In genomic region chr5:157245477-157245876, GRCh38 we compare ENCODE assay signal across 14 cellular contexts. TPM values are rescaled to one million over a fixed set of nuclear protein-coding genes. Genes with fewer than 3 reads are reported as not detected.
DNase-seq lines count a peak whose midpoint lies in the region; ATAC-seq and TF ChIP-seq lines count a peak whose summit lies in the region.
"Had no signal": no experiment of that assay in that cellular context is flagged by ENCODE, and none has a peak within 500 bp of the region (broad histone marks: within the 10 kb centered on the region; RNA-seq: fewer than 3 reads in every experiment).

No MANE protein-coding gene starts in this region.

- H3K4me3 ChIP-seq in mammary epithelial cell (replicated peaks in 1 of 3; ENCODE audit: insufficient read depth in 1 of 3, low read depth in 2 of 3, low read length in 3 of 3): no peak overlapping the region
- H3K4me3 ChIP-seq in RWPE2 (ENCODE audit: severe bottlenecking): no peak overlapping the region
- H3K4me3 ChIP-seq in epithelial cell of esophagus (ENCODE audit: low read length): no peak overlapping the region
- no peak overlapping the region for H3K4me3 ChIP-seq in thyroid gland (replicated peaks in 1 of 3)
- H3K4me3 ChIP-seq: cardiac muscle cell, left ventricle myocardium inferior, uterus had no signal

- no peak for TF ChIP-seq POLR2A in thyroid gland (IDR thresholded peaks at IDR 0.05)

- no peak overlapping the region for H3K4me3 Mint-ChIP-seq in MCF 10A (ENCODE audit: unreplicated experiment)
- peak overlapping the region; percentile 29 to 47 for H3K4me3 Mint-ChIP-seq in stimulated activated naive CD8-positive, alpha-beta T cell treated with anti-CD3 and anti-CD28 coated beads, Interleukin-15, amount 100 ng/mL, for 72 hours

- H3K9ac ChIP-seq in mammary epithelial cell (ENCODE audit: insufficient read depth, low read length): no peak overlapping the region

- no peaks in the 10 kb centered on the region for H3K79me2 ChIP-seq in mammary epithelial cell (ENCODE audit: insufficient read depth, low read length)

- no peak overlapping the region for H3K4me2 ChIP-seq in mammary epithelial cell (ENCODE audit: insufficient read depth, low read depth, low read length)

- peak; percentile 47 for DNase-seq in MCF 10A (ENCODE audit: unreplicated experiment)
- DNase-seq in mammary epithelial cell: no peak
- no peak for DNase-seq in RWPE2 (ENCODE audit: low spot score)
- DNase-seq in epithelial cell of esophagus (ENCODE audit: low read depth): peak; percentile 51
- no peak for DNase-seq in stimulated activated naive CD8-positive, alpha-beta T cell treated with anti-CD3 and anti-CD28 coated beads, Interleukin-15, amount 100 ng/mL, for 72 hours
- no peak for DNase-seq in NK-92 treated with Interleukin-12 subunit alpha and Interleukin-12 subunit beta, amount 100 ng/mL, for 24 hours (lab: John Stamatoyannopoulos, UW)
- no peak for DNase-seq in thyroid gland
- DNase-seq: activated CD4-positive, alpha-beta T cell treated with anti-CD3 and anti-CD28 coated beads, Interleukin-2, amount 50 U/mL, for 4 hours; C1 segment of cervical spinal cord; left ventricle myocardium inferior; NCI-H2171; uterus had no signal

- ATAC-seq in RWPE2 (ENCODE audit: low read depth) (peak; percentile 58; the same call in 1 of the 3 replicates), GM21786 (IDR thresholded peaks at IDR 0.05; ENCODE audit: unreplicated experiment) (no peak)
- ATAC-seq in stimulated activated naive CD8-positive, alpha-beta T cell treated with anti-CD3 and anti-CD28 coated beads, Interleukin-15, amount 100 ng/mL, for 72 hours: no peak

- no peaks in the 10 kb centered on the region for H3K9me3 ChIP-seq in mammary epithelial cell (replicated peaks; ENCODE audit: insufficient read depth, low read length)
- no peaks in the 10 kb centered on the region for H3K9me3 ChIP-seq in RWPE2 (ENCODE audit: severe bottlenecking)
- no peaks in the 10 kb centered on the region for H3K9me3 ChIP-seq in thyroid gland
- H3K9me3 ChIP-seq: left ventricle myocardium inferior, uterus had no signal

- BruUV-seq in MCF 10A (replicated peaks; lab: Mats Ljungman, UMichigan): no TSS peak
- no TSS peak for BruUV-seq in mammary epithelial cell (replicated peaks; lab: Mats Ljungman, UMichigan)

- H3K9me3 Mint-ChIP-seq in MCF 10A (ENCODE audit: unreplicated experiment): no peaks in the 10 kb centered on the region
- no peaks in the 10 kb centered on the region for H3K9me3 Mint-ChIP-seq in stimulated activated naive CD8-positive, alpha-beta T cell treated with anti-CD3 and anti-CD28 coated beads, Interleukin-15, amount 100 ng/mL, for 72 hours

- WGBS in mammary epithelial cell (ENCODE audit: low coverage, missing lambda C conversion rate): 59% methylated on average over 3 of the region's 4 CpGs
- WGBS in thyroid gland, 2 donors: 66 to 76% methylated on average over 4 of the region's 4 CpGs

- H3K27ac ChIP-seq in mammary epithelial cell (ENCODE audit: insufficient read depth, low read depth, low read length): no peak overlapping the region
- no peak overlapping the region for H3K27ac ChIP-seq in RWPE2 (ENCODE audit: poor library complexity, severe bottlenecking)
- H3K27ac ChIP-seq in thyroid gland: no peak overlapping the region
- H3K27ac ChIP-seq: cardiac muscle cell, left ventricle myocardium inferior, uterus had no signal

- H3K27me3 ChIP-seq in mammary epithelial cell (ENCODE audit: insufficient read depth, low read length) (peaks cover 2% of the 10 kb centered on the region), RWPE2 (ENCODE audit: insufficient read depth, poor library complexity, severe bottlenecking) (no peaks in the 10 kb centered on the region), thyroid gland (no peaks in the 10 kb centered on the region)
- H3K27me3 ChIP-seq: cardiac muscle cell, uterus had no signal

- in situ Hi-C loops in mammary epithelial cell (cut with MboI; ENCODE audit: low sequenced_read_pairs in 2 of 2): no loop called here

- dilution Hi-C loops in mammary epithelial cell (cut with HindIII; ENCODE audit: low sequenced_read_pairs): no loop called here

- H3K27ac Mint-ChIP-seq in MCF 10A (ENCODE audit: low read depth, unreplicated experiment): no peak overlapping the region
- peak overlapping the region; percentile 62 to 96 for H3K27ac Mint-ChIP-seq in stimulated activated naive CD8-positive, alpha-beta T cell treated with anti-CD3 and anti-CD28 coated beads, Interleukin-15, amount 100 ng/mL, for 72 hours

- POLR2A ChIA-PET in MCF 10A (lab: Yijun Ruan, JAX): no interaction called here

- H3K27me3 Mint-ChIP-seq in MCF 10A (ENCODE audit: insufficient read depth, unreplicated experiment): no peaks in the 10 kb centered on the region
- H3K27me3 Mint-ChIP-seq in stimulated activated naive CD8-positive, alpha-beta T cell treated with anti-CD3 and anti-CD28 coated beads, Interleukin-15, amount 100 ng/mL, for 72 hours: no peaks in the 10 kb centered on the region

- CTCF ChIA-PET in MCF 10A (lab: Yijun Ruan, JAX) (interaction anchor here (0.8 to 5.4 kb wide), 6 partner anchors 8 to 523 kb away, joined by 3 to 40 read pairs (median 4); no protein-coding TSS in a partner anchor), mammary epithelial cell (lab: Charles Lee; ENCODE audit: low non-redundant PET) (no interaction called here)

- no peaks in the 10 kb centered on the region for H4K20me1 ChIP-seq in mammary epithelial cell (ENCODE audit: insufficient read depth, low read length)

- no peaks in the 10 kb centered on the region for H3K4me1 Mint-ChIP-seq in MCF 10A (ENCODE audit: insufficient read depth, unreplicated experiment)
- H3K4me1 Mint-ChIP-seq in stimulated activated naive CD8-positive, alpha-beta T cell treated with anti-CD3 and anti-CD28 coated beads, Interleukin-15, amount 100 ng/mL, for 72 hours: peaks cover 98% of the 10 kb centered on the region

- H3K4me1 ChIP-seq in mammary epithelial cell (ENCODE audit: insufficient read depth, low read length) (no peaks in the 10 kb centered on the region), RWPE2 (ENCODE audit: insufficient read depth, poor library complexity, severe bottlenecking) (no peaks in the 10 kb centered on the region), thyroid gland (no peaks in the 10 kb centered on the region)
- H3K4me1 ChIP-seq: left ventricle myocardium inferior, uterus had no signal

- TF ChIP-seq CTCF in MCF 10A (IDR thresholded peaks at IDR 0.05; ENCODE audit: unreplicated experiment) (no peak), mammary epithelial cell (conservative IDR thresholded peaks at IDR 0.05 in 1 of 2, IDR thresholded peaks at IDR 0.05 in 1 of 2; ENCODE audit: extremely low read depth in 1 of 2, insufficient read depth in 1 of 2, low read depth in 1 of 2, low read length in 2 of 2) (no peak), RWPE2 (IDR thresholded peaks at IDR 0.05; ENCODE audit: poor library complexity, severe bottlenecking) (no peak), epithelial cell of esophagus (IDR thresholded peaks at IDR 0.05; ENCODE audit: insufficient read depth, low read depth, low read length, missing control alignments) (no peak), thyroid gland (IDR thresholded peaks at IDR 0.05) (no peak)

- intact Hi-C loops in MCF 10A (cut with micrococcal nuclease): no loop called here
- intact Hi-C loops in mammary epithelial cell (cut with micrococcal nuclease): no loop called here
- intact Hi-C loops in thyroid gland (cut with DNase I): no loop called here

- H3K36me3 ChIP-seq in mammary epithelial cell (ENCODE audit: insufficient read depth, low read length) (no peaks in the 10 kb centered on the region), RWPE2 (ENCODE audit: low read depth) (no peaks in the 10 kb centered on the region), thyroid gland (no peaks in the 10 kb centered on the region)
- H3K36me3 ChIP-seq: cardiac muscle cell, left ventricle myocardium inferior, uterus had no signal

- no peak overlapping the region for H2AFZ ChIP-seq in mammary epithelial cell (ENCODE audit: low read depth, low read length)

- H3K36me3 Mint-ChIP-seq in MCF 10A (ENCODE audit: insufficient read depth, unreplicated experiment): peaks cover 5% of the 10 kb centered on the region

RNA-seq across cellular contexts. Expression of gene CYFIP2, which starts 20.4 kb away (rescaled TPM):
- total RNA-seq in MCF 10A (2022): 50.5 and 50.8 TPM in 2 replicates
- 10 to 100 TPM in 1 of 2 donors, 1 to 10 TPM in 1; 5.5 to 16.0 TPM for total RNA-seq in mammary epithelial cell
- polyA plus RNA-seq in mammary epithelial cell: 5.8 TPM
- 10.1 TPM for polyA minus RNA-seq in mammary epithelial cell
- 10 to 100 TPM; 18.3 to 73.5 (median 34.6) TPM for total RNA-seq in thyroid gland

Comparison
In these comparisons a context has a peak if more than half of its experiments do, and no peak if none do; other contexts are left out.
1. DNase-seq: peak in MCF 10A (single experiment) and epithelial cell of esophagus (single experiment); none in mammary epithelial cell (single experiment), RWPE2 (single experiment), stimulated activated naive CD8-positive, alpha-beta T cell treated with anti-CD3 and anti-CD28 coated beads, Interleukin-15, amount 100 ng/mL, for 72 hours (0 of 2), NK-92 treated with Interleukin-12 subunit alpha and Interleukin-12 subunit beta, amount 100 ng/mL, for 24 hours (single experiment) and thyroid gland (0 of 2).